ENCODE assay signal across 26 cellular contexts in the genomic region with DNA sequence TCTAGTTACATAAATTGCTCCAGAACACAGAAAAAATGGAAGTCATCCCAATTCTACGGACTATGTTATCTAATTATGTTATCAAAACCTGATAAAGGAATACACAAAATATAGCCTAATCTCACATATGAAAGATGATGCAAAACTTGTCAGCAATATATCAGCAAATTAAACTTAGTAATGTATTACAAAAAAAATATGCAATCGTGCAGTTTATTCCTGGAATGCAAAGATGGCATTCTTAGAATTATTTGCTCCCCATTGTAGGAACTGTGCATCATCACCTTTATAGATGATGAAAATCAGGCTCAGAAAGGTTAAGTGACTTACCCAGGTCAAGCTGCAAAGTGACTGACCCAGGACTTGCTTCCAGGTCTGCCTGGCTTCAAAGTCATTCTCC. TPM values are rescaled to one million over a fixed set of nuclear protein-coding genes. Genes with fewer than 3 reads are reported as not detected.
"Had no signal": no experiment of that assay in that cellular context is flagged by ENCODE, and none has a peak within 500 bp of the region (broad histone marks: within the 10 kb centered on the region; RNA-seq: fewer than 3 reads in every experiment).

No MANE protein-coding gene starts in this region.

- H3K27ac Mint-ChIP-seq: activated CD4-positive, alpha-beta memory T cell treated with anti-CD3 and anti-CD28 coated beads, Interleukin-2, amount 10 ng/mL, durations not matched to agents 7 days and 5 days; activated CD4-positive, alpha-beta T cell treated with anti-CD3 and anti-CD28 coated beads for 36 hours; activated CD4-positive, alpha-beta T cell treated with anti-CD3 and anti-CD28 coated beads, Interleukin-2, amount 10 ng/mL, durations not matched to agents 7 days and 5 days; activated naive CD8-positive, alpha-beta T cell; activated T-helper 17 cell treated with anti-CD3 and anti-CD28 coated beads, Interleukin-2, amount 50 U/mL, for 72 hours; effector memory CD8-positive, alpha-beta T cell had no signal

- DNase-seq: activated CD4-positive, alpha-beta memory T cell treated with anti-CD3 and anti-CD28 coated beads, Interleukin-2, amount 10 ng/mL, durations not matched to agents 7 days and 5 days; activated CD4-positive, alpha-beta T cell treated with anti-CD3 and anti-CD28 coated beads, Interleukin-2, amount 10 ng/mL, durations not matched to agents 7 days and 5 days; activated CD4-positive, alpha-beta T cell treated with anti-CD3 and anti-CD28 coated beads, Interleukin-2, amount 50 U/mL, for 4 hours; activated CD4-positive, CD25-positive, alpha-beta regulatory T cell; activated CD4-positive, CD25-positive, alpha-beta regulatory T cell treated with anti-CD3 and anti-CD28 coated beads, Interleukin-2, amount 50 U/mL, for 72 hours; activated effector memory CD4-positive, alpha-beta T cell treated with Interleukin-2 at 50 U/mL for 16 hours; activated gamma-delta T cell treated with Interleukin-2 at 50 U/mL for 16 hours; activated naive CD4-positive, alpha-beta T cell treated with anti-CD3 and anti-CD28 coated beads, Interleukin-2, amount 50 U/mL, for 16 hours; activated naive CD4-positive, alpha-beta T cell treated with Interleukin-2 at 50 U/mL for 16 hours; activated T-cell treated with anti-CD3 and anti-CD28 coated beads, Interleukin-2, amount 50 U/mL, for 4 hours; cortex of kidney; effector CD4-positive, alpha-beta T cell; effector memory CD8-positive, alpha-beta T cell; foreskin keratinocyte; gastrocnemius medialis; heart left ventricle; T-helper 2 cell had no signal

- H3K4me3 Mint-ChIP-seq: activated CD4-positive, alpha-beta memory T cell treated with anti-CD3 and anti-CD28 coated beads, Interleukin-2, amount 10 ng/mL, durations not matched to agents 7 days and 5 days; activated CD4-positive, alpha-beta T cell treated with anti-CD3 and anti-CD28 coated beads for 36 hours; activated CD4-positive, alpha-beta T cell treated with anti-CD3 and anti-CD28 coated beads, Interleukin-2, amount 10 ng/mL, durations not matched to agents 7 days and 5 days; activated naive CD8-positive, alpha-beta T cell; activated T-cell treated with anti-CD3 and anti-CD28 coated beads, Interleukin-2, amount 50 U/mL, for 4 hours; activated T-helper 17 cell treated with anti-CD3 and anti-CD28 coated beads, Interleukin-2, amount 50 U/mL, for 72 hours; effector memory CD8-positive, alpha-beta T cell had no signal

- H3K4me3 ChIP-seq: esophagus muscularis mucosa, gastrocnemius medialis, heart left ventricle had no signal

- H3K4me1 Mint-ChIP-seq: activated CD4-positive, alpha-beta memory T cell treated with anti-CD3 and anti-CD28 coated beads, Interleukin-2, amount 10 ng/mL, durations not matched to agents 7 days and 5 days; activated CD4-positive, alpha-beta T cell treated with anti-CD3 and anti-CD28 coated beads for 36 hours; activated CD4-positive, alpha-beta T cell treated with anti-CD3 and anti-CD28 coated beads, Interleukin-2, amount 10 ng/mL, durations not matched to agents 7 days and 5 days; activated T-helper 17 cell treated with anti-CD3 and anti-CD28 coated beads, Interleukin-2, amount 50 U/mL, for 72 hours had no signal

- ATAC-seq: activated CD4-positive, alpha-beta T cell treated with anti-CD3 and anti-CD28 coated beads for 36 hours; activated T-cell treated with anti-CD3 and anti-CD28 coated beads, Interleukin-2, amount 50 U/mL, for 4 hours; effector memory CD8-positive, alpha-beta T cell; gastrocnemius medialis; heart left ventricle had no signal

- H3K9me3 ChIP-seq: esophagus muscularis mucosa, gastrocnemius medialis, heart left ventricle had no signal

- H3K27ac ChIP-seq: brain microvascular endothelial cell, esophagus muscularis mucosa, foreskin keratinocyte, gastrocnemius medialis, heart left ventricle had no signal

- H3K9me3 Mint-ChIP-seq: activated CD4-positive, alpha-beta memory T cell treated with anti-CD3 and anti-CD28 coated beads, Interleukin-2, amount 10 ng/mL, durations not matched to agents 7 days and 5 days; activated CD4-positive, alpha-beta T cell treated with anti-CD3 and anti-CD28 coated beads, Interleukin-2, amount 10 ng/mL, durations not matched to agents 7 days and 5 days; activated T-cell treated with anti-CD3 and anti-CD28 coated beads, Interleukin-2, amount 50 U/mL, for 4 hours; activated T-helper 17 cell treated with anti-CD3 and anti-CD28 coated beads, Interleukin-2, amount 50 U/mL, for 72 hours; effector memory CD8-positive, alpha-beta T cell had no signal

- H3K36me3 ChIP-seq: brain microvascular endothelial cell, esophagus muscularis mucosa, gastrocnemius medialis, heart left ventricle had no signal

- H3K4me1 ChIP-seq: esophagus muscularis mucosa, foreskin keratinocyte, gastrocnemius medialis had no signal

- H3K27me3 Mint-ChIP-seq: activated T-helper 17 cell treated with anti-CD3 and anti-CD28 coated beads, Interleukin-2, amount 50 U/mL, for 72 hours had no signal

- H3K27me3 ChIP-seq: brain microvascular endothelial cell had no signal

RNA-seq across cellular contexts. Expression of a gene that starts 7.8 kb away (rescaled TPM):
- total RNA-seq: activated CD4-positive, alpha-beta memory T cell treated with anti-CD3 and anti-CD28 coated beads, Interleukin-2, amount 10 ng/mL, durations not matched to agents 7 days and 5 days; activated CD4-positive, alpha-beta T cell treated with anti-CD3 and anti-CD28 coated beads for 36 hours; activated CD4-positive, alpha-beta T cell treated with anti-CD3 and anti-CD28 coated beads, Interleukin-2, amount 10 ng/mL, durations not matched to agents 7 days and 5 days; activated T-cell treated with anti-CD3 and anti-CD28 coated beads, Interleukin-2, amount 50 U/mL, for 4 hours; activated T-helper 17 cell treated with anti-CD3 and anti-CD28 coated beads, Interleukin-2, amount 50 U/mL, for 72 hours; bronchial epithelial cell; chondrocyte; dermis blood vessel endothelial cell; esophagus muscularis mucosa; foreskin keratinocyte; gastrocnemius medialis; heart left ventricle had no signal
- polyA plus RNA-seq: adipose tissue, heart left ventricle had no signal

RNA-seq across cellular contexts. Expression of a gene that starts 14.0 kb away (rescaled TPM):
- total RNA-seq: bronchial epithelial cell had no signal
